ENCODE assay signal across 8 cellular contexts in the genomic region with DNA sequence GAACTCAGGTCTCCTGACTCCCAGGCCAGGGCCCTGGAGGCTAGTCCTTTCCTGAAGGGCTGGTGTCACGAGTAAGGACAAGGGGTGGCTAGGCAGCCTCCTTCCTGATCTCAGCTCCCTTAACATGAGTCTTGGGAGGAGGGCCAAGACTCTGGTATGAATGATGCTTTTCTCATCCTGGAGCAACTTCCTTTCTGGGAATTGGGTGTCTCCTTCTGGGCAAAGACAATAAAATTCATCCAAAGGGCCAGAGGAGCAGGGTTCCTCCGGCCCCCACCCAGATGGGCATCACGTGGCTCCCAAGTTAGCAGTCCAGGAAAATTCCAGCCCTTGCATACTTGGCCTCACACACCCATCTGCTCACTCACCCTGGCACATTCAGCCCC. TPM values are rescaled to one million over a fixed set of nuclear protein-coding genes. Genes with fewer than 3 reads are reported as not detected.
DNase-seq lines count a peak whose midpoint lies in the region; ATAC-seq and TF ChIP-seq lines count a peak whose summit lies in the region.

A gene (plus strand): TSS at position 335 of the 386 bp plus-strand sequence. CDS start 200 bp downstream, outside the sequence.

- POLR2A ChIA-PET in CD8-positive, alpha-beta memory T cell (lab: Charles Lee): interaction anchor here (0.6 to 2.3 kb wide), 3 partner anchors 17 to 27 kb away, joined by 3 to 11 read pairs (median 3); no protein-coding TSS in a partner anchor
- POLR2A ChIA-PET in T-cell (lab: Charles Lee): interaction anchor here in 1 of 2 donors (0.5 kb wide), 1 partner anchor 15 kb away, joined by 3 read pairs; no protein-coding TSS in a partner anchor

- no peak for TF ChIP-seq POLR2A in GM18505 (IDR thresholded peaks at IDR 0.05; ENCODE audit: borderline replicate concordance, extremely low read depth, insufficient read depth, insufficient read length)

- TF ChIP-seq CTCF in fibroblast of the aortic adventitia (IDR thresholded peaks at IDR 0.05; ENCODE audit: insufficient read depth, low read length): no peak

- no peak for DNase-seq in CD8-positive, alpha-beta memory T cell
- DNase-seq in T-cell (no peak), fibroblast of the aortic adventitia (ENCODE audit: low read depth) (peak; percentile 96), posterior vena cava (ENCODE audit: low spot score) (peak; percentile 86), cerebellar cortex (ENCODE audit: low spot score) (no peak)

- no peak within 1 kb of the TSS for H3K27ac ChIP-seq in CD8-positive, alpha-beta memory T cell (ENCODE audit: low read depth, low read length)

- H3K9me3 Mint-ChIP-seq in CD8-positive, alpha-beta memory T cell: no peaks in the 10 kb centered on the region
- H3K9me3 Mint-ChIP-seq in T-cell: no peaks in the 10 kb centered on the region

- CTCF ChIA-PET in CD8-positive, alpha-beta memory T cell (lab: Charles Lee): interaction anchor here (0.8 to 13.4 kb wide), 6 partner anchors 9 to 75 kb away, joined by 3 to 181 read pairs (median 46); a partner anchor contains a TSS
- CTCF ChIA-PET in T-cell (lab: Charles Lee): no interaction called here

- no peaks in the 10 kb centered on the region for H3K27me3 ChIP-seq in CD8-positive, alpha-beta memory T cell (ENCODE audit: insufficient read depth, low read length, poor library complexity, severe bottlenecking)

- ATAC-seq in T-cell (replicated peaks in 1 of 4) (no peak), GM21447 (IDR thresholded peaks at IDR 0.05; ENCODE audit: unreplicated experiment) (no peak), HG02588 (IDR thresholded peaks at IDR 0.05; ENCODE audit: unreplicated experiment) (no peak), GM18505 (IDR thresholded peaks at IDR 0.05; ENCODE audit: unreplicated experiment) (no peak)

- peak within 1 kb of the TSS; percentile 72 to 100 (median 96) for H3K27ac Mint-ChIP-seq in CD8-positive, alpha-beta memory T cell
- H3K27ac Mint-ChIP-seq in T-cell: peak within 1 kb of the TSS; percentile 94 to 98

- H3K4me3 ChIP-seq in CD8-positive, alpha-beta memory T cell (ENCODE audit: low read length): peak within 1 kb of the TSS; percentile 60
- no peak within 1 kb of the TSS for H3K4me3 ChIP-seq in fibroblast of the aortic adventitia (ENCODE audit: low read depth, low read length)

- H3K27me3 Mint-ChIP-seq in CD8-positive, alpha-beta memory T cell: peaks cover 0 to 4% of the 10 kb centered on the region in 2 donors
- H3K27me3 Mint-ChIP-seq in T-cell: no peaks in the 10 kb centered on the region

- peaks cover 36 to 57% (median 38%) of the 10 kb centered on the region in 3 donors for H3K4me1 Mint-ChIP-seq in CD8-positive, alpha-beta memory T cell
- H3K4me1 Mint-ChIP-seq in T-cell: peaks cover 48 to 69% (median 66%) of the 10 kb centered on the region in 3 donors

- intact Hi-C loops in posterior vena cava (cut with DNase I): no loop called here

- H3K4me3 Mint-ChIP-seq in CD8-positive, alpha-beta memory T cell: peak within 1 kb of the TSS; percentile 50 to 86 (median 75)
- peak within 1 kb of the TSS; percentile 62 to 91 (median 71) for H3K4me3 Mint-ChIP-seq in T-cell

- H3K36me3 ChIP-seq in CD8-positive, alpha-beta memory T cell (ENCODE audit: insufficient read depth, low read length): no peaks in the 10 kb centered on the region

- H3K36me3 Mint-ChIP-seq in CD8-positive, alpha-beta memory T cell: peaks cover 0 to 14% (median 3%) of the 10 kb centered on the region in 3 donors
- H3K36me3 Mint-ChIP-seq in T-cell: peaks cover 4% of the 10 kb centered on the region

- H3K9me3 ChIP-seq in CD8-positive, alpha-beta memory T cell (ENCODE audit: low read length): no peaks in the 10 kb centered on the region

- H3K4me1 ChIP-seq in CD8-positive, alpha-beta memory T cell (ENCODE audit: insufficient read depth, low read length): peaks cover 52% of the 10 kb centered on the region

RNA-seq across cellular contexts. Expression of the gene that starts here (rescaled TPM):
- total RNA-seq in CD8-positive, alpha-beta memory T cell: under 1 TPM; 0.33 to 0.63 TPM
- polyA plus RNA-seq in CD8-positive, alpha-beta memory T cell: not detected
- 1 to 10 TPM in 1 of 5 donors, under 1 TPM in 4; 0.65 to 1.0 (median 0.95) TPM for total RNA-seq in T-cell
- total RNA-seq in fibroblast of the aortic adventitia (ENCODE audit: low replicate concordance): 1.4 and 2.1 TPM in 2 replicates
- total RNA-seq in posterior vena cava: 1 to 10 TPM; 8.6 to 9.2 TPM

Comparison
In these comparisons a context has a peak if more than half of its experiments do, and no peak if none do; other contexts are left out.
1. DNase-seq: peak in fibroblast of the aortic adventitia (single experiment) and posterior vena cava (single experiment); none in CD8-positive, alpha-beta memory T cell (0 of 5), T-cell (0 of 34) and cerebellar cortex (single experiment).